In genomic region chr22:31625661-31626426, GRCh38 we compare ENCODE assay signal across 8 cellular contexts. TPM values are rescaled to one million over a fixed set of nuclear protein-coding genes. Genes with fewer than 3 reads are reported as not detected.
A peak's percentile ranks its signal among the peaks of the same experiment; 100 is the strongest.
DNase-seq lines count a peak whose midpoint lies in the region; ATAC-seq and TF ChIP-seq lines count a peak whose summit lies in the region.

No MANE protein-coding gene starts in this region.

- no peak overlapping the region for H3K23ac ChIP-seq in trophoblast cell (ENCODE audit: low read length)

- no peak overlapping the region for H3K9ac ChIP-seq in trophoblast cell (ENCODE audit: low read length)

- H3K4me3 Mint-ChIP-seq in activated T-helper 17 cell treated with anti-CD3 and anti-CD28 coated beads, Interleukin-2, amount 50 U/mL, for 72 hours = no peak overlapping the region
- H3K4me3 Mint-ChIP-seq in glutamatergic neuron (ENCODE audit: unreplicated experiment) = peak overlapping the region; percentile 84

- H3K27ac ChIP-seq in trophoblast cell (ENCODE audit: low read depth, low read length) = no peak overlapping the region

- H2BK12ac ChIP-seq in trophoblast cell (ENCODE audit: low read length) = no peak overlapping the region

- ATAC-seq in activated T-helper 17 cell treated with anti-CD3 and anti-CD28 coated beads, Interleukin-2, amount 50 U/mL, for 72 hours (replicated peaks) = no peak
- ATAC-seq in GM19351 (IDR thresholded peaks at IDR 0.05; ENCODE audit: unreplicated experiment) = no peak

- no peak overlapping the region for H4K8ac ChIP-seq in trophoblast cell (ENCODE audit: low read depth, low read length)

- H4K12ac ChIP-seq in trophoblast cell (ENCODE audit: low read depth, low read length) = peak overlapping the region; percentile 9

- no peak overlapping the region for H4K91ac ChIP-seq in trophoblast cell (ENCODE audit: low read depth, low read length)

- H3K79me1 ChIP-seq in trophoblast cell (ENCODE audit: low read length) = peaks cover 7% of the 10 kb centered on the region

- no peak overlapping the region for H2BK5ac ChIP-seq in trophoblast cell (ENCODE audit: low read depth, low read length, poor library complexity)

- H2AFZ ChIP-seq in trophoblast cell (ENCODE audit: insufficient read depth, low read length, poor library complexity) = no peak overlapping the region

- no peak overlapping the region for H3K18ac ChIP-seq in trophoblast cell (ENCODE audit: low read length)

- peaks cover 25% of the 10 kb centered on the region for H3K4me1 Mint-ChIP-seq in activated T-helper 17 cell treated with anti-CD3 and anti-CD28 coated beads, Interleukin-2, amount 50 U/mL, for 72 hours
- peaks cover 19% of the 10 kb centered on the region for H3K4me1 Mint-ChIP-seq in glutamatergic neuron (ENCODE audit: low read depth, unreplicated experiment)

- H3K27me3 Mint-ChIP-seq in activated T-helper 17 cell treated with anti-CD3 and anti-CD28 coated beads, Interleukin-2, amount 50 U/mL, for 72 hours = no peaks in the 10 kb centered on the region
- peaks cover 15% of the 10 kb centered on the region for H3K27me3 Mint-ChIP-seq in glutamatergic neuron (ENCODE audit: unreplicated experiment)

- peak overlapping the region; percentile 85 for H3K27ac Mint-ChIP-seq in activated T-helper 17 cell treated with anti-CD3 and anti-CD28 coated beads, Interleukin-2, amount 50 U/mL, for 72 hours
- peak overlapping the region; percentile 94 for H3K27ac Mint-ChIP-seq in glutamatergic neuron (ENCODE audit: unreplicated experiment)

- TF ChIP-seq POLR2A in GM15510 (IDR thresholded peaks at IDR 0.05; ENCODE audit: borderline replicate concordance, extremely low read depth, insufficient read length) = peak; percentile 9

- H3K4me1 ChIP-seq in trophoblast cell (ENCODE audit: control insufficient read depth in 1 of 2, insufficient read depth in 2 of 2, low read length in 2 of 2) = peaks cover 21 to 35% of the 10 kb centered on the region in 2 experiments

- no peaks in the 10 kb centered on the region for H3K27me3 ChIP-seq in trophoblast cell (ENCODE audit: insufficient read depth, low read length)

- no peaks in the 10 kb centered on the region for H3K9me3 Mint-ChIP-seq in activated T-helper 17 cell treated with anti-CD3 and anti-CD28 coated beads, Interleukin-2, amount 50 U/mL, for 72 hours
- peaks cover 3% of the 10 kb centered on the region for H3K9me3 Mint-ChIP-seq in glutamatergic neuron (ENCODE audit: unreplicated experiment)

- H3K36me3 ChIP-seq in trophoblast cell (ENCODE audit: control insufficient read depth in 1 of 2, insufficient read depth in 2 of 2, low read length in 2 of 2) = peaks cover 34 to 43% of the 10 kb centered on the region in 2 experiments

- TF ChIP-seq CTCF in glutamatergic neuron (IDR thresholded peaks at IDR 0.05; ENCODE audit: partially characterized antibody, unreplicated experiment) (no peak), GM10266 (IDR thresholded peaks at IDR 0.05; ENCODE audit: control insufficient read depth, insufficient read depth, low read depth, missing control alignments) (no peak)

- no peak overlapping the region for H2BK120ac ChIP-seq in trophoblast cell (ENCODE audit: insufficient read depth, low read length, poor library complexity)

- WGBS in trophoblast cell (ENCODE audit: extremely low coverage, insufficient coverage, insufficient read length) = no CpG with 5 or more reads among the region's 31 CpGs

- peaks cover 36% of the 10 kb centered on the region for H3K36me3 Mint-ChIP-seq in activated T-helper 17 cell treated with anti-CD3 and anti-CD28 coated beads, Interleukin-2, amount 50 U/mL, for 72 hours (ENCODE audit: low read depth)
- no peaks in the 10 kb centered on the region for H3K36me3 Mint-ChIP-seq in glutamatergic neuron (ENCODE audit: unreplicated experiment)

- DNase-seq in glutamatergic neuron (peak; percentile 87), trophoblast cell (peak in 1 of 2 donors; percentile 40), AML-193 (lab: John Stamatoyannopoulos, UW) (no peak), GM10266 (ENCODE audit: extremely low spot score) (no peak), D341Med (ENCODE audit: low spot score) (no peak)

- H3K9me3 ChIP-seq in trophoblast cell (ENCODE audit: insufficient read depth, low read depth, low read length) = no peaks in the 10 kb centered on the region

- no peak overlapping the region for H3K4ac ChIP-seq in trophoblast cell (ENCODE audit: low read depth, low read length)

- no peak overlapping the region for H2AK5ac ChIP-seq in trophoblast cell (ENCODE audit: low read length)

- peaks cover 23% of the 10 kb centered on the region for H3K79me2 ChIP-seq in trophoblast cell (ENCODE audit: control insufficient read depth, insufficient read depth, low read length, poor library complexity)

- H3K4me3 ChIP-seq in trophoblast cell (ENCODE audit: low read depth, low read length) = no peak overlapping the region

- no peak overlapping the region for H3K4me2 ChIP-seq in trophoblast cell (ENCODE audit: low read length)

- H3K14ac ChIP-seq in trophoblast cell (ENCODE audit: low read length) = no peak overlapping the region

RNA-seq across cellular contexts. Expression of gene PISD, which starts 36.2 kb away (rescaled TPM):
- total RNA-seq in activated T-helper 17 cell treated with anti-CD3 and anti-CD28 coated beads, Interleukin-2, amount 50 U/mL, for 72 hours = 10 to 100 TPM; 41.1 to 44.1 TPM
- total RNA-seq in glutamatergic neuron (ENCODE audit: unreplicated experiment) = 60.9 TPM
- polyA plus RNA-seq in trophoblast cell (2013) = 26.1 and 26.7 TPM in 2 replicates
